In the genomic region with DNA sequence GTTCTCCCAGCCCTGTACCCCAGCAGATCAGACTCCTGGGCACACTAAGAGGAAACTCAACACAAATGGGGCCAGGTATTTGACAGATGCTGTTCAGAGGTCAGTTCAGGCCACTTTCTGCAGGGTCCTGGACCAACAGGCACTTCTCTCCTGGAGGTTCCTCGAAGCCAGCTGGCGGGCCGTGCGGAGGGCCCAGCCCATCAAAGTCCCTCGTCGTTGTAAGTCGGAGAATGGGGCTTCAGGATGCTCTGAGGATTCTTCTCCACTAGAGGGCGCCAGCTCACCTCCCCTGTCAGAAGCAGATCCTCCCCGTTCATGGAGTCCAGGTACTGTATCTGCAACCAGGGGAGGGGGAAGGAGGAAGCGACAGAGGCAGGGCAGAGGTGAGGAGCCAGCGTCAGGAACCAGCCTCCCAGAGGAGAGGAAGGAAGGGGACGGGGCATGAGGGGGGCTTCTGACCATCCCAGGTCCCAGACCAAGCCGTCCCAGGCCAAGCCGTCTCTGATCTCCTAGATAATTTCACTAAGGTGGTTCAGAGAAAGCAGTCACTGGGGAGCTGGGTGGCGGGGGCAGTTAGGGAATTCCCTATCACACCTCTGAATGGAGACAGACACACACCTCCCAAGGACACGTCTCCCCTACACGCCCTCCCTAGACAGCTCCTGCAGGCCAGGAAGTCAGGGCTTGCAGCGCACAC, we compare ENCODE assay signal across 8 cellular contexts. TPM values are rescaled to one million over a fixed set of nuclear protein-coding genes. Genes with fewer than 3 reads are reported as not detected.
A peak's percentile ranks its signal among the peaks of the same experiment; 100 is the strongest.
DNase-seq lines count a peak whose midpoint lies in the region; ATAC-seq and TF ChIP-seq lines count a peak whose summit lies in the region.

No MANE protein-coding gene starts in this region.

- intact Hi-C loops in right cardiac atrium (cut with DNase I), result loop anchor here (5.0 kb wide), 1 partner anchor 143 kb away; no protein-coding TSS in a partner anchor

- H3K27me3 Mint-ChIP-seq in T-helper 17 cell, result no peaks in the 10 kb centered on the region

- no peak overlapping the region for H3K4me3 ChIP-seq in right cardiac atrium (ENCODE audit: low read length)
- H3K4me3 ChIP-seq in retinal pigment epithelial cell (ENCODE audit: low read length), result no peak overlapping the region

- peak; percentile 94 for TF ChIP-seq CTCF in retinal pigment epithelial cell (conservative IDR thresholded peaks at IDR 0.05; ENCODE audit: low read depth, low read length)

- H3K27me3 ChIP-seq in right cardiac atrium (ENCODE audit: control insufficient read depth, insufficient read depth), result no peaks in the 10 kb centered on the region

- H3K4me1 Mint-ChIP-seq in T-helper 17 cell, result peaks cover 10% of the 10 kb centered on the region

- ATAC-seq in GM21723 (IDR thresholded peaks at IDR 0.05; ENCODE audit: unreplicated experiment) (peak; percentile 58), T-helper 17 cell (peak; percentile 95), right cardiac atrium (peak; percentile 49 to 69), GM18858 (IDR thresholded peaks at IDR 0.05; ENCODE audit: unreplicated experiment) (no peak)

- H3K9me3 ChIP-seq in T-helper 17 cell (ENCODE audit: control insufficient read depth, low read length, poor library complexity, severe bottlenecking) (no peaks in the 10 kb centered on the region), right cardiac atrium (ENCODE audit: control insufficient read depth, low read length) (no peaks in the 10 kb centered on the region)

- no peaks in the 10 kb centered on the region for H3K36me3 Mint-ChIP-seq in T-helper 17 cell (ENCODE audit: low read depth)

- WGBS in right cardiac atrium, result 29% methylated on average over 18 of the region's 18 CpGs

- H3K4me3 Mint-ChIP-seq in T-helper 17 cell, result no peak overlapping the region

- H3K4me1 ChIP-seq in right cardiac atrium (ENCODE audit: control insufficient read depth, insufficient read depth, low read length), result peaks cover 14% of the 10 kb centered on the region

- no peak overlapping the region for H3K27ac ChIP-seq in right cardiac atrium (ENCODE audit: low read length)

- H3K27ac Mint-ChIP-seq in T-helper 17 cell, result peak overlapping the region; percentile 80

- DNase-seq in AML-193 (lab: John Stamatoyannopoulos, UW) (peak; percentile 79 to 82), NCI-H1694 treated with DMSO at 0.1 percent for 48 hours (lab: John Stamatoyannopoulos, UW) (peak; percentile 72), T-helper 17 cell (peak; percentile 58 to 74 (median 64)), amniotic epithelial cell (ENCODE audit: low read depth) (peak; percentile 83), right cardiac atrium (peak; percentile 72 to 89 (median 79)), retinal pigment epithelial cell (ENCODE audit: low read depth) (peak; percentile 46)

RNA-seq across cellular contexts. Expression of a gene that starts 11.7 kb away (rescaled TPM):
- total RNA-seq in T-helper 17 cell, result not detected
- total RNA-seq in right cardiac atrium, result not detected
- not detected for polyA plus RNA-seq in right cardiac atrium

RNA-seq across cellular contexts. Expression of a gene that starts 19.3 kb away (rescaled TPM):
- total RNA-seq in T-helper 17 cell (10 to 100 TPM; 39.4 to 43.6 TPM), right cardiac atrium (10 to 100 TPM; 36.2 to 57.3 (median 41.4) TPM)
- polyA plus RNA-seq in right cardiac atrium, result 37.7 TPM

RNA-seq across cellular contexts. Expression of a gene that starts 26.0 kb away (rescaled TPM):
- 10 to 100 TPM; 60.8 to 64.4 TPM for total RNA-seq in T-helper 17 cell
- 10 to 100 TPM; 45.1 to 65.0 (median 48.6) TPM for total RNA-seq in right cardiac atrium
- polyA plus RNA-seq in right cardiac atrium, result 47.1 TPM
